ENCODE assay signal across 1 cellular context in the genomic region with DNA sequence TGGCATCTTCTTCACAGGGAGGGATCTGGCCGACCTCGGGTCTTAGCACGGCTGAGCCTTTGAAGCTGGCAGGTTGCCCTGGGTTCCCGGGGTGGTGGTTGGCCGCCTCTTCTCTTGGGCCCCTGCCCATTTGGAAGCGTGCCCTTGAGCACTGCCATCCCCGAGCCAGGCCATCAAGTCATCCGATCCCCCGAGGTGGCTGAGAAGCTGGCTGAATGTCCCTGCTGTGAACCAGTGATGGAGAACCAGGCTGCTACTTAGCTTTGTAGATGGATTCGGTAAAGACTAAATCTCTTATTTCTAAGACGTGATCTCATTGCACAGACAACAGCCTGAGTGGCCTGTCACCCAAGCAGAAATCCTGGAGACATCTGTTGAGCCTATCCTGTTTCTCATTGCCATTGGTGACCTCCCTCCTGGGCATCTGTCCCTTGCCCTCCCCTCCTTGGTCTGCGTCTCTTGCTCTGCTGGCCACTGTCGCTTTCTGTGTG.
A peak's percentile ranks its signal among the peaks of the same experiment; 100 is the strongest.
TF ChIP-seq lines count a peak whose summit lies in the region.

No MANE protein-coding gene starts in this region.

TF ChIP-seq in HEK293, 187 proteins besides CTCF, POLR2A, EP300 and RAD21 (continued from another document):
- TF ChIP-seq, protein P1, sequence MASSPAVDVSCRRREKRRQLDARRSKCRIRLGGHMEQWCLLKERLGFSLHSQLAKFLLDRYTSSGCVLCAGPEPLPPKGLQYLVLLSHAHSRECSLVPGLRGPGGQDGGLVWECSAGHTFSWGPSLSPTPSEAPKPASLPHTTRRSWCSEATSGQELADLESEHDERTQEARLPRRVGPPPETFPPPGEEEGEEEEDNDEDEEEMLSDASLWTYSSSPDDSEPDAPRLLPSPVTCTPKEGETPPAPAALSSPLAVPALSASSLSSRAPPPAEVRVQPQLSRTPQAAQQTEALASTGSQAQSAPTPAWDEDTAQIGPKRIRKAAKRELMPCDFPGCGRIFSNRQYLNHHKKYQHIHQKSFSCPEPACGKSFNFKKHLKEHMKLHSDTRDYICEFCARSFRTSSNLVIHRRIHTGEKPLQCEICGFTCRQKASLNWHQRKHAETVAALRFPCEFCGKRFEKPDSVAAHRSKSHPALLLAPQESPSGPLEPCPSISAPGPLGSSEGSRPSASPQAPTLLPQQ (tag by site-specific recombination; IDR thresholded peaks at IDR 0.05): 0 out of 2 replicates have a peak, but pooled peaks have one; percentile 29
TF ChIP-seq in HEK293: peak in this region for 13.
